2 cellular contexts compared by ENCODE assay signal in the genomic region with DNA sequence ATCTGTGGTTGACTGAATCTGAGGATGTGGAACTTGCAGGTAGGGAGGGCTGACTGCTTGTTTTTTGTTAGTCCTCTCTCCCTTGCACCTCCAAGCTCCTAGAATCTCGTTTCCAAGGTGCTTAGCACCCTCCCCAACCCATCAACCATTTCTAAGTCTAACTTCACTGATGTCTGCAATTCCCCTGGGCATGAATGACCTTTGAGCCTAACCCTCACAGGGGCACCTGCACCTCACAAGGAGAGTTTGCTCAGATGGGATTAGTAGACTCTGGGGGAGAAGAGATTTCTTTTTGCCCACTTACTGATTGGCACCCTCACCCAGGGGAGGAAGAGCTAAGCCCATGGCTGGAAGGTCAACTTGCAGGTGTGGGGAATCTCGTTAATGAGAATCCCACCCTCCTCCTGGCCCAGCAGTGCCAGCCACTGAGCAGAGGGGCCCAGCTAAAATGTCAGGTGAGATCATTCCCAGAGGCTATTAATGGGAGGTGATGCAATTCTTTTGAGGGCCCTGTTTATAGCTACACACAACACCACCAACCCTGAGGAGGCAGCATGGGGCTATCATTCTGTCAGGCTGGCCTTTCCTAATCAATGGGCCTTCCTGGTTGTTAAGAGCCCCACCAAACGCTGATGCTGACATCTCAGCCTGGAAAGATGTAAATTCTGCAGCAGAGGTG.
A peak's percentile ranks its signal among the peaks of the same experiment; 100 is the strongest.
TF ChIP-seq lines count a peak whose summit lies in the region.

No MANE protein-coding gene starts in this region.

TF ChIP-seq in HCT116, 20 proteins besides CTCF, POLR2A, EP300 and RAD21 (continued from another document):
- TF ChIP-seq CBX3 (IDR thresholded peaks at IDR 0.05; ENCODE audit: low read depth) = no peak
- TF ChIP-seq, protein P1, sequence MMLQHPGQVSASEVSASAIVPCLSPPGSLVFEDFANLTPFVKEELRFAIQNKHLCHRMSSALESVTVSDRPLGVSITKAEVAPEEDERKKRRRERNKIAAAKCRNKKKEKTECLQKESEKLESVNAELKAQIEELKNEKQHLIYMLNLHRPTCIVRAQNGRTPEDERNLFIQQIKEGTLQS (IDR thresholded peaks at IDR 0.05) = 0 out of 2 replicates have a peak, but pooled peaks have one; percentile 56
- no peak for TF ChIP-seq ELF1 (IDR thresholded peaks at IDR 0.05; ENCODE audit: borderline replicate concordance, low read depth)

TF ChIP-seq in K562, 482 proteins besides CTCF, POLR2A, EP300 and RAD21 (continued from another document):
- TF ChIP-seq MEF2A (IDR thresholded peaks at IDR 0.05; ENCODE audit: control insufficient read depth, low read depth, low read length) (peak; percentile 87), PPARD (CRISPR knock-in tag; IDR thresholded peaks at IDR 0.05) (no peak), ZNF561 (CRISPR knock-in tag; conservative IDR thresholded peaks at IDR 0.05) (no peak), RCOR1 (IDR thresholded peaks at IDR 0.05; ENCODE audit: borderline replicate concordance in 1 of 2, low read depth in 2 of 2, low read length in 2 of 2) (no peak), JUND (IDR thresholded peaks at IDR 0.05; ENCODE audit: borderline replicate concordance, low read depth, low read length) (peak; percentile 60; the same call in 1 of the 2 replicates), JUND (tag; IDR thresholded peaks at IDR 0.05; ENCODE audit: borderline replicate concordance, low read depth, low read length) (no peak), CTBP1 (IDR thresholded peaks at IDR 0.05; ENCODE audit: borderline replicate concordance) (0 out of 2 replicates have a peak, but pooled peaks have one; percentile 9), CEBPB (tag; IDR thresholded peaks at IDR 0.05) (peak; percentile 76), CEBPG (CRISPR knock-in tag; IDR thresholded peaks at IDR 0.05) (peak; percentile 81), CEBPG (tag; conservative IDR thresholded peaks at IDR 0.05 in 1 of 2, IDR thresholded peaks at IDR 0.05 in 1 of 2) (peak; percentile 78 to 86), MTF1 (CRISPR knock-in tag; IDR thresholded peaks at IDR 0.05; ENCODE audit: borderline replicate concordance) (no peak), SMARCA4 (IDR thresholded peaks at IDR 0.05) (no peak), ZNF184 (CRISPR knock-in tag; IDR thresholded peaks at IDR 0.05) (no peak), TARDBP (IDR thresholded peaks at IDR 0.05) (no peak), BHLHE40 (IDR thresholded peaks at IDR 0.05; ENCODE audit: low read length) (no peak)
- TF ChIP-seq, protein P2, sequence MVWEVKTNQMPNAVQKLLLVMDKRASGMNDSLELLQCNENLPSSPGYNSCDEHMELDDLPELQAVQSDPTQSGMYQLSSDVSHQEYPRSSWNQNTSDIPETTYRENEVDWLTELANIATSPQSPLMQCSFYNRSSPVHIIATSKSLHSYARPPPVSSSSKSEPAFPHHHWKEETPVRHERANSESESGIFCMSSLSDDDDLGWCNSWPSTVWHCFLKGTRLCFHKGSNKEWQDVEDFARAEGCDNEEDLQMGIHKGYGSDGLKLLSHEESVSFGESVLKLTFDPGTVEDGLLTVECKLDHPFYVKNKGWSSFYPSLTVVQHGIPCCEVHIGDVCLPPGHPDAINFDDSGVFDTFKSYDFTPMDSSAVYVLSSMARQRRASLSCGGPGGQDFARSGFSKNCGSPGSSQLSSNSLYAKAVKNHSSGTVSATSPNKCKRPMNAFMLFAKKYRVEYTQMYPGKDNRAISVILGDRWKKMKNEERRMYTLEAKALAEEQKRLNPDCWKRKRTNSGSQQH (CRISPR knock-in tag; IDR thresholded peaks at IDR 0.05) = no peak
- TF ChIP-seq, protein P3, sequence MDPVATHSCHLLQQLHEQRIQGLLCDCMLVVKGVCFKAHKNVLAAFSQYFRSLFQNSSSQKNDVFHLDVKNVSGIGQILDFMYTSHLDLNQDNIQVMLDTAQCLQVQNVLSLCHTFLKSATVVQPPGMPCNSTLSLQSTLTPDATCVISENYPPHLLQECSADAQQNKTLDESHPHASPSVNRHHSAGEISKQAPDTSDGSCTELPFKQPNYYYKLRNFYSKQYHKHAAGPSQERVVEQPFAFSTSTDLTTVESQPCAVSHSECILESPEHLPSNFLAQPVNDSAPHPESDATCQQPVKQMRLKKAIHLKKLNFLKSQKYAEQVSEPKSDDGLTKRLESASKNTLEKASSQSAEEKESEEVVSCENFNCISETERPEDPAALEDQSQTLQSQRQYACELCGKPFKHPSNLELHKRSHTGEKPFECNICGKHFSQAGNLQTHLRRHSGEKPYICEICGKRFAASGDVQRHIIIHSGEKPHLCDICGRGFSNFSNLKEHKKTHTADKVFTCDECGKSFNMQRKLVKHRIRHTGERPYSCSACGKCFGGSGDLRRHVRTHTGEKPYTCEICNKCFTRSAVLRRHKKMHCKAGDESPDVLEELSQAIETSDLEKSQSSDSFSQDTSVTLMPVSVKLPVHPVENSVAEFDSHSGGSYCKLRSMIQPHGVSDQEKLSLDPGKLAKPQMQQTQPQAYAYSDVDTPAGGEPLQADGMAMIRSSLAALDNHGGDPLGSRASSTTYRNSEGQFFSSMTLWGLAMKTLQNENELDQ (CRISPR knock-in tag; IDR thresholded peaks at IDR 0.05; ENCODE audit: borderline replicate concordance) = no peak
- TF ChIP-seq, protein P1 (IDR thresholded peaks at IDR 0.05) = peak; percentile 93
- TF ChIP-seq, protein P1 (CRISPR knock-in tag; conservative IDR thresholded peaks at IDR 0.05) = no peak
